In the genomic region with DNA sequence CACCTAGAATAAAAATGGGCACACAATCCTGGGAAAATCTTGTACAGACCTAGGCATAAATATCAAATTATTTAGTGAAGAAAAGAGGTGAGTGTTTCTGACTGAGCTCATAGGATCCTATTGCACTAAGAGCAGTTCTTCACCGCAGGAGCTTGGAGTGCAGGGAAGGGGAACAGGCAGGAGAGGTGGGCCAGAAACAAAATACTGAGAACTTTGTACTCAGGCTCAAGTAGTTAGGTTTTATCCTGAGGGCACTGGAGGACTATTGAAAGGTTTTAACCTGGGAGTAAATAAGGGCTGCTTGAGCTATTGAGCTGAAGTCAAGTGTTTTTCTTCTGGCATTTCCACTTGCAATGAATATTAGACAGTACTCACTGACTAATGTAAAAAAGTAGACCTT, we compare ENCODE assay signal across 20 cellular contexts. TPM values are rescaled to one million over a fixed set of nuclear protein-coding genes. Genes with fewer than 3 reads are reported as not detected.
DNase-seq lines count a peak whose midpoint lies in the region; ATAC-seq and TF ChIP-seq lines count a peak whose summit lies in the region.
"Had no signal": no experiment of that assay in that cellular context is flagged by ENCODE, and none has a peak within 500 bp of the region (broad histone marks: within the 10 kb centered on the region; RNA-seq: fewer than 3 reads in every experiment).

No MANE protein-coding gene starts in this region.

- H3K27me3 ChIP-seq in lung (ENCODE audit: control insufficient read depth, insufficient read depth) (no peaks in the 10 kb centered on the region), MG63 (no peaks in the 10 kb centered on the region)
- H3K27me3 ChIP-seq: BE2C, Peyer's patch had no signal

- H3K27ac Mint-ChIP-seq in chondrocyte (ENCODE audit: unreplicated experiment): no peak overlapping the region
- H3K27ac Mint-ChIP-seq: CD4-positive, alpha-beta memory T cell; IgD-negative memory B cell; T-helper 17 cell had no signal

- H3K4me3 ChIP-seq in lung (no peak overlapping the region), MG63 (no peak overlapping the region)
- H3K4me3 ChIP-seq: Peyer's patch had no signal

- peaks cover 21% of the 10 kb centered on the region for H3K27me3 Mint-ChIP-seq in chondrocyte (ENCODE audit: low read depth)
- H3K27me3 Mint-ChIP-seq: CD4-positive, alpha-beta memory T cell; IgD-negative memory B cell; T-helper 17 cell had no signal

- ATAC-seq in lung (ENCODE audit: insufficient read depth, low FRiP score) (peak; percentile 41), GM21360 (IDR thresholded peaks at IDR 0.05; ENCODE audit: unreplicated experiment) (no peak)
- ATAC-seq: T-helper 17 cell had no signal

- in situ Hi-C loops in ACHN (cut with HindIII; ENCODE audit: low pct_ligation_motif_present, low pct_unique_long_range_greater_than_20kb, low sequenced_read_pairs): no loop called here

- peaks cover 44% of the 10 kb centered on the region for H3K4me1 Mint-ChIP-seq in chondrocyte (ENCODE audit: low read depth)
- H3K4me1 Mint-ChIP-seq: CD4-positive, alpha-beta memory T cell; IgD-negative memory B cell; T-helper 17 cell had no signal

- H3K9me3 Mint-ChIP-seq in chondrocyte (ENCODE audit: low read depth): no peaks in the 10 kb centered on the region

- H3K27ac ChIP-seq in lung (ENCODE audit: low read depth in 1 of 2, low read length in 1 of 2): no peak overlapping the region
- H3K27ac ChIP-seq: Peyer's patch had no signal

- no peak overlapping the region for H3K4me3 Mint-ChIP-seq in chondrocyte (ENCODE audit: unreplicated experiment)
- H3K4me3 Mint-ChIP-seq: CD4-positive, alpha-beta memory T cell; IgD-negative memory B cell; T-helper 17 cell had no signal

- no peaks in the 10 kb centered on the region for H3K36me3 Mint-ChIP-seq in chondrocyte (ENCODE audit: low read depth)
- H3K36me3 Mint-ChIP-seq: CD4-positive, alpha-beta memory T cell; IgD-negative memory B cell had no signal

- DNase-seq in ELF-1 (ENCODE audit: low read depth, low spot score) (peak; percentile 11), NCI-H128 (lab: John Stamatoyannopoulos, UW; ENCODE audit: unreplicated experiment) (peak; percentile 18), NCI-H69 (lab: John Stamatoyannopoulos, UW) (peak; percentile 81), lung (ENCODE audit: low spot score) (peak; percentile 29), chondrocyte (ENCODE audit: low spot score) (no peak), ACHN (no peak), MG63 (no peak)
- DNase-seq: BE2C; CD4-positive, alpha-beta memory T cell; EL; HCEC 1CT; MV-4-11; NCI-H1694 treated with DMSO at 0.1 percent for 48 hours; NCI-H345; Peyer's patch; Right ventricle myocardium superior; T-helper 17 cell had no signal

- 37 to 64% methylated on average over 1 of the region's 1 CpG for WGBS in lung, 2 donors

- H3K9me3 ChIP-seq in lung (ENCODE audit: control insufficient read depth in 2 of 2, insufficient read depth in 1 of 2, low read length in 1 of 2): no peaks in the 10 kb centered on the region
- no peaks in the 10 kb centered on the region for H3K9me3 ChIP-seq in MG63
- H3K9me3 ChIP-seq: BE2C, Peyer's patch had no signal

- no peak for TF ChIP-seq CTCF in lung (IDR thresholded peaks at IDR 0.05; ENCODE audit: control extremely low read depth, extremely low read depth)
- no peak for TF ChIP-seq CTCF in chondrocyte (IDR thresholded peaks at IDR 0.05)

- H3K4me1 ChIP-seq in lung (ENCODE audit: control insufficient read depth in 2 of 2, insufficient read depth in 2 of 2, low read length in 2 of 2): no peaks in the 10 kb centered on the region
- H3K4me1 ChIP-seq: BE2C, Peyer's patch had no signal

- no peaks in the 10 kb centered on the region for H3K36me3 ChIP-seq in lung (ENCODE audit: control insufficient read depth in 2 of 2, insufficient read depth in 2 of 2, low read length in 2 of 2)
- peaks cover 6% of the 10 kb centered on the region; the same call in 1 of the 2 replicates for H3K36me3 ChIP-seq in MG63
- H3K36me3 ChIP-seq: BE2C, Peyer's patch had no signal

RNA-seq across cellular contexts. Expression of gene EPHA5, which starts 12.2 kb away (rescaled TPM):
- under 1 TPM; 0.11 to 0.15 TPM for total RNA-seq in lung
- polyA plus RNA-seq in lung: under 1 TPM in 1 of 2 donors, not detected in 1; 0.02 TPM
- total RNA-seq in chondrocyte: 1.1 to 51.8 TPM (median 1.6 TPM) in 3 replicates
- total RNA-seq in MG63 (2014; rRNA removed; shearing (Covaris generic); ENCODE audit: low replicate concordance): 15.2 and 22.4 TPM in 2 replicates
- total RNA-seq: CD4-positive, alpha-beta memory T cell; HT-29; T-helper 17 cell had no signal
- polyA plus RNA-seq: CD4-positive, alpha-beta memory T cell; IgD-negative memory B cell had no signal

Comparison
In these comparisons a context has a peak if more than half of its experiments do, and no peak if none do; other contexts are left out.
1. DNase-seq: peak in ELF-1 (single experiment), NCI-H128 (single experiment), NCI-H69 (single experiment) and lung (single experiment); none in chondrocyte (single experiment), ACHN (single experiment) and MG63 (single experiment).